In genomic region chr6:15776458-15776980, GRCh38 we compare ENCODE assay signal across 19 cellular contexts.
DNase-seq lines count a peak whose midpoint lies in the region; ATAC-seq, FAIRE-seq and TF ChIP-seq lines count a peak whose summit lies in the region.
"Had no signal": no experiment of that assay in that cellular context is flagged by ENCODE, and none has a peak within 500 bp of the region (broad histone marks: within the 10 kb centered on the region; RNA-seq: fewer than 3 reads in every experiment).

No MANE protein-coding gene starts in this region.

- no peaks in the 10 kb centered on the region for H3K79me2 ChIP-seq in K562 (ENCODE audit: control insufficient read depth, insufficient read depth, low read length)

- DNase-seq in GM12891 (ENCODE audit: insufficient read length, low spot score) (no peak), K562 (ENCODE audit: extremely low read depth in 1 of 4, low spot score in 3 of 4) (no peak), SK-N-DZ (ENCODE audit: low spot score) (no peak), cerebellar nuclear complex (lab: John Stamatoyannopoulos, UW) (no peak), tibial artery (no peak)
- DNase-seq: C1 segment of cervical spinal cord; effector CD4-positive, alpha-beta T cell; GF-D8; HFFc6; left lung; NCI-H510A treated with DMSO at 0.1 percent for 48 hours; Right ventricle myocardium superior had no signal

- 13% methylated on average over 2 of the region's 2 CpGs for WGBS in K562 (ENCODE audit: insufficient coverage, low coverage, missing lambda C conversion rate)

- H3K9me3 ChIP-seq in K562 (replicated peaks; ENCODE audit: control insufficient read depth, insufficient read depth, low read depth, low read length) (no peaks in the 10 kb centered on the region), tibial artery (no peaks in the 10 kb centered on the region)
- H3K9me3 ChIP-seq: ascending aorta, left lung had no signal

- no TSS peak for BruUV-seq in K562 (replicated peaks; lab: Mats Ljungman, UMichigan)

- intact Hi-C loops in K562 (cut with micrococcal nuclease) (no loop called here), tibial artery (cut with DNase I; ENCODE audit: low total_unique reads) (no loop called here)

- no peaks in the 10 kb centered on the region for H4K20me1 ChIP-seq in K562 (replicated peaks; ENCODE audit: control insufficient read depth, insufficient read depth, low read length)

- no peak for TF ChIP-seq EP300 in K562 (IDR thresholded peaks at IDR 0.05; ENCODE audit: low read length)

- H3K4me2 ChIP-seq in K562 (ENCODE audit: insufficient read depth, low read length), result no peak overlapping the region
- H3K4me2 ChIP-seq: neural progenitor cell had no signal

- peak; percentile 76 for ATAC-seq in GM18868 (IDR thresholded peaks at IDR 0.05; ENCODE audit: unreplicated experiment)
- peak; percentile 76 for ATAC-seq in HG03432 (IDR thresholded peaks at IDR 0.05; ENCODE audit: unreplicated experiment)
- no peak for ATAC-seq in K562
- no peak for ATAC-seq in HG02623 (IDR thresholded peaks at IDR 0.05; ENCODE audit: unreplicated experiment)
- ATAC-seq: left lung had no signal

- H3K4me1 ChIP-seq in K562 (replicated peaks in 1 of 2; ENCODE audit: control insufficient read depth in 2 of 2, insufficient read depth in 2 of 2, low read length in 2 of 2) (no peaks in the 10 kb centered on the region), tibial artery (peaks cover 0 to 9% (median 0%) of the 10 kb centered on the region in 4 donors)
- H3K4me1 ChIP-seq: ascending aorta, left lung, neural progenitor cell had no signal

- peak; percentile 83 for FAIRE-seq in GM12891 (lab: Jason Lieb, UNC)
- FAIRE-seq in K562 (lab: Jason Lieb, UNC), result no peak

- H3K27me3 ChIP-seq in K562 (ENCODE audit: control insufficient read depth in 2 of 2, insufficient read depth in 2 of 2, low read length in 2 of 2) (no peaks in the 10 kb centered on the region; a peak in 1 of 5 replicates), tibial artery (no peaks in the 10 kb centered on the region)
- H3K27me3 ChIP-seq: ascending aorta, left lung, neural progenitor cell had no signal

- no peaks in the 10 kb centered on the region for H3K36me3 ChIP-seq in K562 (ENCODE audit: control insufficient read depth, insufficient read depth, low read length)
- H3K36me3 ChIP-seq in tibial artery, result no peaks in the 10 kb centered on the region
- H3K36me3 ChIP-seq: ascending aorta, left lung, neural progenitor cell had no signal

- no peak for TF ChIP-seq CTCF in K562 (IDR thresholded peaks at IDR 0.05 in 2 of 3, conservative IDR thresholded peaks at IDR 0.05 in 1 of 3; ENCODE audit: insufficient read depth in 2 of 3, low read depth in 1 of 3, low read length in 3 of 3)
- no peak for TF ChIP-seq CTCF in tibial artery (IDR thresholded peaks at IDR 0.05)

- H3K27ac ChIP-seq in K562 (ENCODE audit: extremely low read depth, low read depth, low read length) (no peak overlapping the region), tibial artery (no peak overlapping the region)
- H3K27ac ChIP-seq: ascending aorta, left lung, neural progenitor cell, skin epidermis, VCaP had no signal

- CTCF ChIA-PET in K562 (lab: Yijun Ruan, JAX; ENCODE audit: low intra/inter-chr PET ratio), result no interaction called here

- TF ChIP-seq POLR2A in GM12891 (IDR thresholded peaks at IDR 0.05; ENCODE audit: low read depth, low read length) (no peak), K562 (conservative IDR thresholded peaks at IDR 0.05) (no peak)

- no peak for TF ChIP-seq RAD21 in K562 (CRISPR knock-in tag; conservative IDR thresholded peaks at IDR 0.05 in 1 of 2, IDR thresholded peaks at IDR 0.05 in 1 of 2)

- H3K4me3 ChIP-seq in K562 (no peak overlapping the region), tibial artery (no peak overlapping the region)
- H3K4me3 ChIP-seq: ascending aorta, left lung, neural progenitor cell, skin epidermis had no signal

- in situ Hi-C loops in K562 (cut with MboI), result no loop called here

- no peaks in the 10 kb centered on the region for H3K9me1 ChIP-seq in K562 (ENCODE audit: control insufficient read depth, insufficient read depth, low read length)

- POLR2A ChIA-PET in K562 (lab: Yijun Ruan, JAX), result interaction anchor here (0.6 to 0.7 kb wide), 2 partner anchors 430 to 713 kb away, joined by 3 to 4 read pairs; no protein-coding TSS in a partner anchor

- H3K9ac ChIP-seq in K562 (ENCODE audit: insufficient read depth in 1 of 2, low read depth in 2 of 2, low read length in 2 of 2), result no peak overlapping the region
- H3K9ac ChIP-seq: neural progenitor cell had no signal

- H2AFZ ChIP-seq in K562 (ENCODE audit: low read depth, low read length), result no peak overlapping the region
- H2AFZ ChIP-seq: neural progenitor cell had no signal

TF ChIP-seq in GM12891, 5 proteins besides CTCF, POLR2A, EP300 and RAD21:
- TF ChIP-seq PAX5 (IDR thresholded peaks at IDR 0.05; ENCODE audit: insufficient read depth, low read length, severe bottlenecking) (no peak), SPI1 (IDR thresholded peaks at IDR 0.05; ENCODE audit: low read depth, low read length) (no peak), TAF1 (IDR thresholded peaks at IDR 0.05; ENCODE audit: low read depth, low read length) (no peak), POLR2AphosphoS5 (IDR thresholded peaks at IDR 0.05; ENCODE audit: low read depth, low read length) (no peak), POU2F2 (IDR thresholded peaks at IDR 0.05; ENCODE audit: low read depth, low read length) (no peak)

TF ChIP-seq in K562, 482 proteins besides CTCF, POLR2A, EP300 and RAD21:
- TF ChIP-seq GTF2A2 (tag; IDR thresholded peaks at IDR 0.05), result no peak
- no peak for TF ChIP-seq PBX2 (CRISPR knock-in tag; IDR thresholded peaks at IDR 0.05; ENCODE audit: low read depth)
- TF ChIP-seq PBX2 (tag; conservative IDR thresholded peaks at IDR 0.05; ENCODE audit: low read depth), result peak; percentile 55
- TF ChIP-seq FOSL1 (tag; conservative IDR thresholded peaks at IDR 0.05), result peak; percentile 60

Comparison
In these comparisons a context has a peak if more than half of its experiments do, and no peak if none do; other contexts are left out.
1. ATAC-seq: peak in GM18868 (single experiment) and HG03432 (single experiment); none in K562 (single experiment) and HG02623 (single experiment).